In genomic region chr13:32031025-32031814, GRCh38 we compare ENCODE assay signal across 8 cellular contexts. TPM values are rescaled to one million over a fixed set of nuclear protein-coding genes. Genes with fewer than 3 reads are reported as not detected.
DNase-seq lines count a peak whose midpoint lies in the region; ATAC-seq and TF ChIP-seq lines count a peak whose summit lies in the region.

Gene FRY, plus strand, starts transcription at chr13:32031774. Its CDS starts 22 bp downstream, at chr13:32031796.

- H3K79me2 ChIP-seq in OCI-LY1 (ENCODE audit: insufficient read depth, low read length): no peaks in the 10 kb centered on the region

- peaks cover 54% of the 10 kb centered on the region for H3K27me3 Mint-ChIP-seq in CD4-positive, CD25-positive, alpha-beta regulatory T cell
- H3K27me3 Mint-ChIP-seq in naive B cell: peaks cover 5 to 12% (median 5%) of the 10 kb centered on the region in 3 donors

- no peaks in the 10 kb centered on the region for H3K9me2 ChIP-seq in OCI-LY1 (ENCODE audit: low read depth, low read length)

- H3K4me3 ChIP-seq in CD4-positive, CD25-positive, alpha-beta regulatory T cell (ENCODE audit: low read depth, low read length): peak within 1 kb of the TSS; percentile 58
- H3K4me3 ChIP-seq in OCI-LY1 (ENCODE audit: low read depth, low read length, poor library complexity, severe bottlenecking): peak within 1 kb of the TSS; percentile 65

- H3K4me1 ChIP-seq in CD4-positive, CD25-positive, alpha-beta regulatory T cell (ENCODE audit: control insufficient read depth, insufficient read depth, low read length, poor library complexity, severe bottlenecking): no peaks in the 10 kb centered on the region
- H3K4me1 ChIP-seq in OCI-LY1 (ENCODE audit: insufficient read depth, low read length, severe bottlenecking): peaks cover 5% of the 10 kb centered on the region

- no peaks in the 10 kb centered on the region for H3F3A ChIP-seq in OCI-LY1 (ENCODE audit: insufficient read depth, low read length)

- H3K27me3 ChIP-seq in CD4-positive, CD25-positive, alpha-beta regulatory T cell (ENCODE audit: control insufficient read depth, insufficient read depth, low read length): peaks cover 16% of the 10 kb centered on the region
- H3K27me3 ChIP-seq in OCI-LY1 (ENCODE audit: insufficient read depth, low read length): no peaks in the 10 kb centered on the region

- peak within 1 kb of the TSS; percentile 45 for H3K9ac ChIP-seq in OCI-LY1 (ENCODE audit: low read length)

- H3K36me3 ChIP-seq in CD4-positive, CD25-positive, alpha-beta regulatory T cell (ENCODE audit: control insufficient read depth, insufficient read depth, low read length): no peaks in the 10 kb centered on the region
- no peaks in the 10 kb centered on the region for H3K36me3 ChIP-seq in OCI-LY1 (ENCODE audit: insufficient read depth, low read length)

- peak within 1 kb of the TSS; percentile 86 for H3K4me2 ChIP-seq in OCI-LY1 (ENCODE audit: low read length)

- H3K4me1 Mint-ChIP-seq in CD4-positive, CD25-positive, alpha-beta regulatory T cell: peaks cover 5 to 27% (median 15%) of the 10 kb centered on the region in 4 donors
- H3K4me1 Mint-ChIP-seq in naive B cell: peaks cover 13 to 22% (median 13%) of the 10 kb centered on the region in 3 donors

- 0 out of 2 replicates have a peak within 1 kb of the TSS, but pooled peaks have one; percentile 27 for H2AFZ ChIP-seq in OCI-LY1 (ENCODE audit: low read length)

- DNase-seq in CD4-positive, CD25-positive, alpha-beta regulatory T cell: peak in 2 of 3 donors; percentile 11 to 56
- peak; percentile 3 to 5 for DNase-seq in activated T-helper 1 cell treated with anti-CD3 and anti-CD28 coated beads, Interleukin-2, amount 50 U/mL, for 16 hours (ENCODE audit: low read depth in 1 of 2, low spot score in 1 of 2)
- DNase-seq in fibroblast of gingiva (ENCODE audit: low read depth) (peak; percentile 38), naive B cell (peak; percentile 41)
- DNase-seq in stimulated activated naive CD8-positive, alpha-beta T cell treated with anti-CD3 and anti-CD28 coated beads, Interleukin-15, Interleukin-2, amounts not matched to agents 100 U/mL and 50 U/mL, for 24 hours: peak; percentile 52

- no peaks in the 10 kb centered on the region for H3K9me3 ChIP-seq in CD4-positive, CD25-positive, alpha-beta regulatory T cell (ENCODE audit: control insufficient read depth in 2 of 2, low read length in 2 of 2)
- H3K9me3 ChIP-seq in OCI-LY1 (ENCODE audit: low read length): no peaks in the 10 kb centered on the region

- peak within 1 kb of the TSS; percentile 86 to 92 (median 90) for H3K4me3 Mint-ChIP-seq in CD4-positive, CD25-positive, alpha-beta regulatory T cell
- peak within 1 kb of the TSS; percentile 78 to 97 (median 94) for H3K4me3 Mint-ChIP-seq in naive B cell

- H3K27ac ChIP-seq in CD4-positive, CD25-positive, alpha-beta regulatory T cell (ENCODE audit: insufficient read depth, low read length, poor library complexity, severe bottlenecking): no peak within 1 kb of the TSS
- H3K27ac ChIP-seq in OCI-LY1 (ENCODE audit: low read depth, low read length, poor library complexity, severe bottlenecking): no peak within 1 kb of the TSS

- no peak for TF ChIP-seq CTCF in OCI-LY1 (IDR thresholded peaks at IDR 0.05; ENCODE audit: low read length)

- peak within 1 kb of the TSS; percentile 10 to 72 (median 31) for H3K27ac Mint-ChIP-seq in CD4-positive, CD25-positive, alpha-beta regulatory T cell
- H3K27ac Mint-ChIP-seq in naive B cell: peak within 1 kb of the TSS; percentile 54 to 90 (median 74)

- H3K9me3 Mint-ChIP-seq in CD4-positive, CD25-positive, alpha-beta regulatory T cell: no peaks in the 10 kb centered on the region
- no peaks in the 10 kb centered on the region for H3K9me3 Mint-ChIP-seq in naive B cell

- H4K20me1 ChIP-seq in OCI-LY1 (ENCODE audit: insufficient read depth, low read length): no peaks in the 10 kb centered on the region

- no peaks in the 10 kb centered on the region for H3K36me3 Mint-ChIP-seq in CD4-positive, CD25-positive, alpha-beta regulatory T cell
- H3K36me3 Mint-ChIP-seq in naive B cell: no peaks in the 10 kb centered on the region

- peak; percentile 57 to 58 for ATAC-seq in CD4-positive, CD25-positive, alpha-beta regulatory T cell (ENCODE audit: low read depth in 2 of 2)
- ATAC-seq in GM19372 (IDR thresholded peaks at IDR 0.05; ENCODE audit: low read depth, unreplicated experiment) (peak; percentile 76), HG03469 (IDR thresholded peaks at IDR 0.05; ENCODE audit: unreplicated experiment) (peak; percentile 61), naive B cell (ENCODE audit: low read depth in 2 of 2) (peak; percentile 83 to 85)
- peak; percentile 77 for ATAC-seq in stimulated activated naive CD8-positive, alpha-beta T cell treated with anti-CD3 and anti-CD28 coated beads, Interleukin-15, Interleukin-2, amounts not matched to agents 100 U/mL and 50 U/mL, for 24 hours

RNA-seq across cellular contexts. Expression of gene FRY, which starts in this region (rescaled TPM):
- 12.8 TPM for total RNA-seq in CD4-positive, CD25-positive, alpha-beta regulatory T cell
- 1 to 10 TPM in 3 of 4 donors, under 1 TPM in 1; 0.96 to 1.0 (median 1.0) TPM for polyA plus RNA-seq in CD4-positive, CD25-positive, alpha-beta regulatory T cell
- polyA plus RNA-seq in naive B cell (ENCODE audit: low read depth in 6 of 6): 1 to 10 TPM in 3 of 6 donors, under 1 TPM in 3; 0.33 to 1.4 (median 0.86) TPM
